Comparison of ENCODE assay signal across 8 cellular contexts in genomic region chr17:81977211-81978091, GRCh38.
DNase-seq lines count a peak whose midpoint lies in the region; ATAC-seq and TF ChIP-seq lines count a peak whose summit lies in the region.

Gene ASPSCR1, plus strand, starts transcription at chr17:81977629. Its CDS starts 18 bp downstream, at chr17:81977647.

- H3K27ac ChIP-seq in 22Rv1 (peak within 1 kb of the TSS; percentile 84), VCaP (peak within 1 kb of the TSS; percentile 91), skin epidermis (peak within 1 kb of the TSS; percentile 69 to 98 (median 95))

- in situ Hi-C loops in T47D (cut with HindIII; ENCODE audit: low pct_unique_long_range_greater_than_20kb, low sequenced_read_pairs), result no loop called here

- TF ChIP-seq CTCF in 22Rv1 (IDR thresholded peaks at IDR 0.05), result no peak
- TF ChIP-seq CTCF in VCaP (conservative IDR thresholded peaks at IDR 0.05), result no peak

- peak within 1 kb of the TSS; percentile 51 to 96 (median 80) for H3K4me3 ChIP-seq in skin epidermis

- ATAC-seq in GM18519 (IDR thresholded peaks at IDR 0.05; ENCODE audit: low FRiP score, unreplicated experiment) (peak; percentile 66), HG03039 (IDR thresholded peaks at IDR 0.05; ENCODE audit: unreplicated experiment) (peak; percentile 72)

- DNase-seq in NCI-H2171 (lab: John Stamatoyannopoulos, UW) (peak; percentile 85), T47D (ENCODE audit: low read depth in 1 of 2, low spot score in 1 of 2) (peak; percentile 78 to 95), iPS-NIHi11 (ENCODE audit: low spot score) (peak; percentile 94)

Comparison
In these comparisons a context has a peak if more than half of its experiments do, and no peak if none do; other contexts are left out.
1. Peak in every context shown above with its lines: DNase-seq, ATAC-seq, H3K4me3 ChIP-seq and H3K27ac ChIP-seq.